16 cellular contexts compared by ENCODE assay signal in genomic region chr1:21567241-21568005, GRCh38. TPM values are rescaled to one million over a fixed set of nuclear protein-coding genes. Genes with fewer than 3 reads are reported as not detected.
DNase-seq lines count a peak whose midpoint lies in the region; ATAC-seq and TF ChIP-seq lines count a peak whose summit lies in the region.
"Had no signal": no experiment of that assay in that cellular context is flagged by ENCODE, and none has a peak within 500 bp of the region (broad histone marks: within the 10 kb centered on the region; RNA-seq: fewer than 3 reads in every experiment).

No MANE protein-coding gene starts in this region.

- H3K79me1 ChIP-seq in H9 (ENCODE audit: insufficient read depth, low read depth, low read length, poor library complexity, severe bottlenecking) = no peaks in the 10 kb centered on the region

- H2BK15ac ChIP-seq in H9 (ENCODE audit: low read depth, low read length) = no peak overlapping the region

- H3K9ac ChIP-seq in H9 (ENCODE audit: extremely low read depth, insufficient read length, low read length) = no peak overlapping the region

- no peak overlapping the region for H2AK5ac ChIP-seq in H9 (ENCODE audit: insufficient read length, low read length)

- H3K4me2 ChIP-seq in H9 (ENCODE audit: insufficient read depth, insufficient read length, low read length) = no peak overlapping the region

- H2AFZ ChIP-seq in H9 (ENCODE audit: low read length) = no peak overlapping the region

- no peak overlapping the region for H3K4me3 ChIP-seq in AG10803 (ENCODE audit: low read length)
- H3K4me3 ChIP-seq: K562, upper lobe of right lung had no signal

- no peak overlapping the region for H2BK5ac ChIP-seq in H9 (ENCODE audit: insufficient read length, low read length)

- H3K79me2 ChIP-seq in H9 (ENCODE audit: insufficient read depth, low read length) = no peaks in the 10 kb centered on the region

- no peak overlapping the region for H4K8ac ChIP-seq in H9 (replicated peaks; ENCODE audit: insufficient read length, low read depth, low read length)

- TF ChIP-seq CTCF in AG10803 (conservative IDR thresholded peaks at IDR 0.05; ENCODE audit: low read length) (no peak), H9 (conservative IDR thresholded peaks at IDR 0.05) (no peak), endothelial cell (IDR thresholded peaks at IDR 0.05; ENCODE audit: unreplicated experiment) (no peak)

- no peak overlapping the region for H4K91ac ChIP-seq in H9 (ENCODE audit: insufficient read length, low read depth, low read length)

- H3K27ac Mint-ChIP-seq in H9 (peak overlapping the region in 2 of 3 experiments; percentile 8 to 64; a peak in 2 of 7 replicates), endothelial cell (ENCODE audit: unreplicated experiment) (no peak overlapping the region)

- no peak overlapping the region for H4K5ac ChIP-seq in H9 (ENCODE audit: insufficient read length, low read depth, low read length)

- no peaks in the 10 kb centered on the region for H3K27me3 ChIP-seq in H9 (ENCODE audit: insufficient read depth, low read length)
- H3K27me3 ChIP-seq: upper lobe of right lung had no signal

- H3K36me3 Mint-ChIP-seq in H9 (ENCODE audit: insufficient read depth in 1 of 3, low read depth in 3 of 3) (peaks cover 2 to 13% (median 6%) of the 10 kb centered on the region in 3 experiments; a peak in 3 of 7 replicates), endothelial cell (ENCODE audit: low read depth, unreplicated experiment) (no peaks in the 10 kb centered on the region)

- no peak overlapping the region; the same call in 1 of the 2 replicates for H3K14ac ChIP-seq in H9 (ENCODE audit: insufficient read depth, low read length)

- no peaks in the 10 kb centered on the region for H3K9me3 Mint-ChIP-seq in H9
- H3K9me3 Mint-ChIP-seq in endothelial cell (ENCODE audit: unreplicated experiment) = no peaks in the 10 kb centered on the region

- DNase-seq in AG10803 (ENCODE audit: low read depth) (peak; percentile 73), H9 (no peak), amniotic epithelial cell (ENCODE audit: low read depth) (peak; percentile 60), kidney glomerular epithelial cell (lab: John Stamatoyannopoulos, UW) (peak; percentile 13), endothelial cell (ENCODE audit: low spot score) (no peak), occipital lobe (lab: John Stamatoyannopoulos, UW) (no peak), GF-D8 (lab: John Stamatoyannopoulos, UW) (no peak)
- DNase-seq: activated CD4-positive, alpha-beta T cell treated with anti-CD3 and anti-CD28 coated beads, Interleukin-2, amount 50 U/mL, for 4 hours; effector CD8-positive, alpha-beta T cell; NCI-H2029; retina; stimulated activated CD4-positive, alpha-beta T cell treated with anti-CD3 and anti-CD28 coated beads, Interleukin-4, amount 100 ng/mL, for 1 hour; T1000; upper lobe of right lung had no signal

- no peak overlapping the region for H2BK120ac ChIP-seq in H9 (ENCODE audit: low read depth, low read length, poor library complexity, severe bottlenecking)

- H3K23ac ChIP-seq in H9 (ENCODE audit: insufficient read length, low read depth, low read length) = no peak overlapping the region

- H2BK12ac ChIP-seq in H9 (ENCODE audit: insufficient read length, low read depth, low read length) = no peak overlapping the region

- H3K27me3 Mint-ChIP-seq in H9 (ENCODE audit: low read depth) = no peaks in the 10 kb centered on the region
- H3K27me3 Mint-ChIP-seq in endothelial cell (ENCODE audit: unreplicated experiment) = no peaks in the 10 kb centered on the region

- H3K4me1 Mint-ChIP-seq in H9 = peaks cover 9 to 12% of the 10 kb centered on the region in 2 experiments; a peak in 3 of 4 replicates
- H3K4me1 Mint-ChIP-seq in endothelial cell (ENCODE audit: unreplicated experiment) = no peaks in the 10 kb centered on the region

- no CpG with 5 or more reads among the region's 24 CpGs for WGBS in H9 (ENCODE audit: extremely low coverage, insufficient read length, low lambda C conversion rate)

- H3K23me2 ChIP-seq in H9 (ENCODE audit: insufficient read length, low read depth, low read length, poor library complexity, severe bottlenecking) = no peaks in the 10 kb centered on the region

- H3K27ac ChIP-seq in H9 (ENCODE audit: insufficient read length, low read depth, low read length) = no peak overlapping the region
- H3K27ac ChIP-seq: upper lobe of right lung had no signal

- H3K9me3 ChIP-seq in H9 (ENCODE audit: control insufficient read depth, low read depth, low read length) = no peaks in the 10 kb centered on the region
- H3K9me3 ChIP-seq: upper lobe of right lung had no signal

- no peak overlapping the region for H3K4me3 Mint-ChIP-seq in H9
- H3K4me3 Mint-ChIP-seq in endothelial cell (ENCODE audit: unreplicated experiment) = no peak overlapping the region

- H3K56ac ChIP-seq in H9 (ENCODE audit: insufficient read length, low read depth, low read length) = no peak overlapping the region

- no peak overlapping the region for H3K18ac ChIP-seq in H9 (ENCODE audit: insufficient read length, low read depth, low read length)

- no peaks in the 10 kb centered on the region for H3K4me1 ChIP-seq in H9 (ENCODE audit: insufficient read depth, low read length)
- H3K4me1 ChIP-seq: upper lobe of right lung had no signal

- H4K20me1 ChIP-seq in H9 (ENCODE audit: control insufficient read depth, insufficient read depth, insufficient read length) = no peaks in the 10 kb centered on the region

- H3T11ph ChIP-seq in H9 (ENCODE audit: low read length) = no peak overlapping the region

- ATAC-seq in GM21367 (IDR thresholded peaks at IDR 0.05; ENCODE audit: unreplicated experiment) = no peak
- ATAC-seq: K562 had no signal

- H2BK20ac ChIP-seq in H9 (ENCODE audit: low read depth, low read length, poor library complexity, severe bottlenecking) = no peak overlapping the region

- no peak overlapping the region for H3K4ac ChIP-seq in H9 (ENCODE audit: low read depth, low read length)

RNA-seq across cellular contexts. Expression of gene ALPL, which starts 58.2 kb away (rescaled TPM):
- 84.8 and 92.9 TPM in 2 replicates for total RNA-seq in H9 (2021)
- 11.7 TPM for total RNA-seq in endothelial cell (ENCODE audit: unreplicated experiment)
- 1.4 TPM for total RNA-seq in occipital lobe

Comparison
In these comparisons a context has a peak if more than half of its experiments do, and no peak if none do; other contexts are left out.
1. DNase-seq: peak in AG10803 (single experiment), amniotic epithelial cell (single experiment) and kidney glomerular epithelial cell (single experiment); none in H9 (single experiment), endothelial cell (single experiment), occipital lobe (single experiment) and GF-D8 (single experiment).